8 cellular contexts compared by ENCODE assay signal in the genomic region with DNA sequence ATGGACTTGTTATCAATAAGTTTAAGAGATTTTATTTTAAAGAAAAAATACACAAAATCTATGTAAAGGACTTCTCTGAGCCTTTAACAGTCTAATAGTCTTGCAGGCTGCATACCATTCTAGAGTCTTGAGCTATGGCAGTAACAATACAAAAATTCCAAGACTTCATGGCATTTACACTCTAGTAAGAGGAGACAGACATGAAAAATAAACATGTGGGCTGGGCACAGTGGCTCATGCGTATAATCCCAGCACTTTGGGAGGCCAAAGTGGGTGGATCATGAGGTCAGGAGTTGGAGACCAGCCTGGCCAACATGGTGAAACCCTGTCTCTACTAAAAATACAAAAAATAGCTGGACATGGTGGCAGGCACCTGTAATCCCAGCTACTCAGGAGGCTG. TPM values are rescaled to one million over a fixed set of nuclear protein-coding genes. Genes with fewer than 3 reads are reported as not detected.
DNase-seq lines count a peak whose midpoint lies in the region; TF ChIP-seq lines count a peak whose summit lies in the region.
"Not testable (repeated sequence)": the region's sequence is repeated elsewhere in the genome, so short reads cannot be mapped to it uniquely, and the experiment has no call there.
"Had no signal": no experiment of that assay in that cellular context is flagged by ENCODE, and none has a peak within 500 bp of the region (broad histone marks: within the 10 kb centered on the region; RNA-seq: fewer than 3 reads in every experiment).

No MANE protein-coding gene starts in this region.

- H3K36me3 ChIP-seq in GM23248 (ENCODE audit: low read depth); osteoblast (ENCODE audit: insufficient read depth, low read length): not testable (repeated sequence)

- not testable (repeated sequence) for H3K9me3 ChIP-seq in GM23248 (ENCODE audit: low read depth); osteoblast (ENCODE audit: low read depth, low read length)

- peak overlapping the region; percentile 21; the same call in 1 of the 2 replicates for H2AFZ ChIP-seq in GM23248
- not testable (repeated sequence) for H2AFZ ChIP-seq in osteoblast (ENCODE audit: low read length)

- not testable (repeated sequence) for H3K4me3 ChIP-seq in AG10803 (ENCODE audit: low read length); GM23248; fibroblast of mammary gland (ENCODE audit: control insufficient read depth, low read depth, low read length); osteoblast (ENCODE audit: insufficient read depth, low read length)

- H3K27ac ChIP-seq in GM23248; osteoblast (ENCODE audit: low read depth, low read length): not testable (repeated sequence)

- peaks cover 11% of the 10 kb centered on the region for H3K4me1 ChIP-seq in GM23248 (ENCODE audit: insufficient read depth)
- H3K4me1 ChIP-seq in osteoblast (ENCODE audit: insufficient read depth, low read length) = not testable (repeated sequence)

- H3F3A ChIP-seq in GM23248 (ENCODE audit: insufficient read depth) = not testable (repeated sequence)

- not testable (repeated sequence) for H3K9ac ChIP-seq in GM23248

- not testable (repeated sequence) for H3K9me2 ChIP-seq in GM23248 (ENCODE audit: insufficient read depth)

- H3K79me2 ChIP-seq in GM23248 (ENCODE audit: insufficient read depth); osteoblast (ENCODE audit: insufficient read depth, low read length): not testable (repeated sequence)

- not testable (repeated sequence) for H3K4me2 ChIP-seq in GM23248 (ENCODE audit: unreplicated experiment); osteoblast (ENCODE audit: insufficient read depth, low read length)

- in situ Hi-C loops in GM23248 (cut with MboI) = not testable (repeated sequence)

- WGBS in GM23248 (ENCODE audit: low coverage in 1 of 2, low lambda C conversion rate in 2 of 2, missing lambda C conversion rate in 2 of 2), 2 experiments = 0 to 14% methylated on average over 1 of the region's 1 CpG

- H4K20me1 ChIP-seq in GM23248 (ENCODE audit: insufficient read depth); osteoblast (ENCODE audit: insufficient read depth, low read length): not testable (repeated sequence)

- not testable (repeated sequence) for H3K27me3 ChIP-seq in GM23248 (replicated peaks; ENCODE audit: insufficient read depth); osteoblast (ENCODE audit: insufficient read depth, low read length)

- not testable (repeated sequence) for TF ChIP-seq CTCF in AG10803 (conservative IDR thresholded peaks at IDR 0.05; ENCODE audit: low read length); fibroblast of mammary gland (conservative IDR thresholded peaks at IDR 0.05; ENCODE audit: control insufficient read depth, insufficient read depth, low read depth, low read length); osteoblast (IDR thresholded peaks at IDR 0.05; ENCODE audit: extremely low read depth, low read depth, low read length)

- peak; percentile 90 for DNase-seq in AG10803 (ENCODE audit: low read depth)
- DNase-seq in GM23248 = peak; percentile 66
- peak; percentile 80 for DNase-seq in NCI-H226
- peak; percentile 84 for DNase-seq in astrocyte of the hippocampus (ENCODE audit: low read depth, low spot score)
- peak; percentile 12 for DNase-seq in fibroblast of mammary gland (ENCODE audit: low read depth)
- peak; percentile 87 for DNase-seq in iris pigment epithelial cell (ENCODE audit: low read depth)
- peak; percentile 54 for DNase-seq in osteoblast (ENCODE audit: insufficient read length, low spot score, missing footprints)

RNA-seq across cellular contexts. Expression of gene RBMS3, which starts 47.7 kb away (rescaled TPM):
- 40.0 and 45.7 TPM in 2 replicates for total RNA-seq in GM23248 (2014; rRNA removed; shearing (Covaris generic))
- polyA plus RNA-seq in GM23248 (2016; fragmentation: Nextera tagmentation; extraction: Ambion mirVana) = 85.5 and 94.3 TPM in 2 replicates
- 80.4 and 81.1 TPM in 2 replicates for total RNA-seq in osteoblast
- total RNA-seq: naive thymus-derived CD8-positive, alpha-beta T cell had no signal
- polyA plus RNA-seq: naive thymus-derived CD8-positive, alpha-beta T cell had no signal

Comparison
In these comparisons a context has a peak if more than half of its experiments do, and no peak if none do; other contexts are left out.
1. DNase-seq: peak in every context shown above with its lines; median percentile 90 in AG10803; 87 in iris pigment epithelial cell; 84 in astrocyte of the hippocampus; 80 in NCI-H226; 66 in GM23248; 54 in osteoblast; 12 in fibroblast of mammary gland.